8 cellular contexts compared by ENCODE assay signal in the genomic region with DNA sequence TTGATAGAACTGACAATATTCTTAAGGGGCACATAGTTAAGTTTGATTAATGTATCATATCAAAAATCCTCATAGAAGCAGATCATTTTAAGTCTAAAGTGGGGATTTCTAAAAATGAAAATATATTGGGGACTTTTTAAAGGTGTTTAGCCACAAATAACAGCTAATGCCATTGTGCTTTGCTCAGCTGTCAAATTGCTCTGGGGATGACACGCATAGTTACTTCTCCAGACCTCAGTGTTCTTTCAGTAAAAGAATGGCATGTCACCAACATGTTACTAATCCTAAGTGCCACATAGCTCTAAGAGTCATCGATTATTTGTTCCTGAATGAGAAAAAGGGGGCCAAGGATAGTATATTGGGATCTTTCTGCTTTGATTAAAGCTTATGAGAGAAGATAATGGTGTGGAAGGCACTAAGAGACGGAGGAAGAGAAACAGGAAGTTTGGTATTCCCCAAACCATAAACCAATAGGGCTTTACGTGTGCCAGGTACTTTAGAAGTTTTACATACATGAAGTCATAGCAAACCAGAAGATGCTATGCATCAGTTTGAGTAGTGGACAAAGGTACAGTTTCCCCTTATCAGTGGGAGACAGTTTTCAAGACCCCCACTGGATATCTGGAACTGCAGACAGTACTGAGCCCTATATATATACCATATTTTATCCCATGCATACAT.
DNase-seq lines count a peak whose midpoint lies in the region; ATAC-seq and TF ChIP-seq lines count a peak whose summit lies in the region.
"Not testable (repeated sequence)": the region's sequence is repeated elsewhere in the genome, so short reads cannot be mapped to it uniquely, and the experiment has no call there.

No MANE protein-coding gene starts in this region.

- not testable (repeated sequence) for DNase-seq in stimulated activated naive B cell treated with anti-CD40 and anti-IgM and Interleukin-4, amounts not matched to agents 10 μg/mL and 1 μg/mL and 100 μg/mL, for 72 hours

- H3K27ac Mint-ChIP-seq in stimulated activated naive B cell treated with anti-CD40 and anti-IgM and Interleukin-4, amounts not matched to agents 10 μg/mL and 1 μg/mL and 100 μg/mL, for 72 hours, result not testable (repeated sequence)

- H3K36me3 Mint-ChIP-seq in stimulated activated naive B cell treated with anti-CD40 and anti-IgM and Interleukin-4, amounts not matched to agents 10 μg/mL and 1 μg/mL and 100 μg/mL, for 72 hours, result not testable (repeated sequence)

- not testable (repeated sequence) for H3K27me3 Mint-ChIP-seq in stimulated activated naive B cell treated with anti-CD40 and anti-IgM and Interleukin-4, amounts not matched to agents 10 μg/mL and 1 μg/mL and 100 μg/mL, for 72 hours

- H3K4me1 Mint-ChIP-seq in stimulated activated naive B cell treated with anti-CD40 and anti-IgM and Interleukin-4, amounts not matched to agents 10 μg/mL and 1 μg/mL and 100 μg/mL, for 72 hours, result peaks cover 7 to 11% of the 10 kb centered on the region in 2 donors

- ATAC-seq in GM18505 (IDR thresholded peaks at IDR 0.05; ENCODE audit: unreplicated experiment) (peak; percentile 67), GM19025 (IDR thresholded peaks at IDR 0.05; ENCODE audit: low read depth, unreplicated experiment) (peak; percentile 60), GM21360 (IDR thresholded peaks at IDR 0.05; ENCODE audit: unreplicated experiment) (peak; percentile 71), GM21825 (IDR thresholded peaks at IDR 0.05; ENCODE audit: unreplicated experiment) (peak; percentile 75), HG02943 (IDR thresholded peaks at IDR 0.05; ENCODE audit: low read depth, unreplicated experiment) (peak; percentile 51), HG03159 (IDR thresholded peaks at IDR 0.05; ENCODE audit: unreplicated experiment) (peak; percentile 57), HG03565 (IDR thresholded peaks at IDR 0.05; ENCODE audit: unreplicated experiment) (peak; percentile 52)
- ATAC-seq in stimulated activated naive B cell treated with anti-CD40 and anti-IgM and Interleukin-4, amounts not matched to agents 10 μg/mL and 1 μg/mL and 100 μg/mL, for 72 hours (replicated peaks), result peak; percentile 93 to 95

- TF ChIP-seq POLR2A in GM18505 (IDR thresholded peaks at IDR 0.05; ENCODE audit: borderline replicate concordance, extremely low read depth, insufficient read depth, insufficient read length), result not testable (repeated sequence)

- H3K4me3 Mint-ChIP-seq in stimulated activated naive B cell treated with anti-CD40 and anti-IgM and Interleukin-4, amounts not matched to agents 10 μg/mL and 1 μg/mL and 100 μg/mL, for 72 hours, result not testable (repeated sequence)

- not testable (repeated sequence) for H3K9me3 Mint-ChIP-seq in stimulated activated naive B cell treated with anti-CD40 and anti-IgM and Interleukin-4, amounts not matched to agents 10 μg/mL and 1 μg/mL and 100 μg/mL, for 72 hours
